In genomic region chr12:51240971-51241370, GRCh38 we compare ENCODE assay signal across 1 cellular context.
TF ChIP-seq lines count a peak whose summit lies in the region.

No MANE protein-coding gene starts in this region.

TF ChIP-seq in WTC11, 78 proteins besides CTCF, POLR2A, EP300 and RAD21 (continued from another document):
- TF ChIP-seq ARID4B (CRISPR knock-in tag; IDR thresholded peaks at IDR 0.05; ENCODE audit: borderline replicate concordance) (no peak), MAX (CRISPR knock-in tag; IDR thresholded peaks at IDR 0.05) (no peak), E2F5 (CRISPR knock-in tag; IDR thresholded peaks at IDR 0.05) (no peak), IRF1 (CRISPR knock-in tag; IDR thresholded peaks at IDR 0.05) (no peak), MYBL2 (CRISPR knock-in tag; IDR thresholded peaks at IDR 0.05) (no peak), PRRX2 (CRISPR knock-in tag; IDR thresholded peaks at IDR 0.05) (no peak), ATF1 (CRISPR knock-in tag; IDR thresholded peaks at IDR 0.05) (no peak), TCF7 (CRISPR knock-in tag; IDR thresholded peaks at IDR 0.05; ENCODE audit: low read depth) (no peak), SOX15 (CRISPR knock-in tag; IDR thresholded peaks at IDR 0.05) (no peak), USF1 (CRISPR knock-in tag; IDR thresholded peaks at IDR 0.05) (no peak), ZNF317 (CRISPR knock-in tag; IDR thresholded peaks at IDR 0.05; ENCODE audit: borderline replicate concordance, low read depth) (no peak)
TF ChIP-seq in WTC11: peak in this region for 0.
